ENCODE assay signal across 8 cellular contexts in genomic region chr7:100897111-100897608, GRCh38. TPM values are rescaled to one million over a fixed set of nuclear protein-coding genes. Genes with fewer than 3 reads are reported as not detected.
DNase-seq lines count a peak whose midpoint lies in the region; ATAC-seq and TF ChIP-seq lines count a peak whose summit lies in the region.

No MANE protein-coding gene starts in this region.

- no peak for DNase-seq in GM12864 (ENCODE audit: low read depth)
- DNase-seq in OCI-M1 (lab: John Stamatoyannopoulos, UW) = peak; percentile 57
- no peak for DNase-seq in activated naive CD8-positive, alpha-beta T cell treated with anti-CD3 and anti-CD28 coated beads for 36 hours
- no peak for DNase-seq in right atrium auricular region (ENCODE audit: low spot score)
- DNase-seq in retina = peak; percentile 87
- no peak for DNase-seq in NCI-H1105 treated with DMSO at 0.1 percent for 48 hours (lab: John Stamatoyannopoulos, UW)
- DNase-seq in SHP77 (lab: John Stamatoyannopoulos, UW) = no peak

- no peak overlapping the region for H3K27ac Mint-ChIP-seq in activated naive CD8-positive, alpha-beta T cell treated with anti-CD3 and anti-CD28 coated beads for 36 hours

- H3K36me3 ChIP-seq in right atrium auricular region = no peaks in the 10 kb centered on the region

- peaks cover 6% of the 10 kb centered on the region for H3K4me1 Mint-ChIP-seq in activated naive CD8-positive, alpha-beta T cell treated with anti-CD3 and anti-CD28 coated beads for 36 hours

- peaks cover 0 to 26% of the 10 kb centered on the region in 2 donors for H3K27me3 ChIP-seq in right atrium auricular region

- H3K27me3 Mint-ChIP-seq in activated naive CD8-positive, alpha-beta T cell treated with anti-CD3 and anti-CD28 coated beads for 36 hours = peaks cover 48% of the 10 kb centered on the region

- peak overlapping the region; percentile 37 for H3K4me3 Mint-ChIP-seq in activated naive CD8-positive, alpha-beta T cell treated with anti-CD3 and anti-CD28 coated beads for 36 hours

- no peak overlapping the region for H3K27ac ChIP-seq in right atrium auricular region

- H3K4me1 ChIP-seq in right atrium auricular region = peaks cover 0 to 24% of the 10 kb centered on the region in 2 donors

- no peaks in the 10 kb centered on the region for H3K9me3 ChIP-seq in right atrium auricular region

- TF ChIP-seq CTCF in GM12864 (IDR thresholded peaks at IDR 0.05; ENCODE audit: low read depth, low read length, missing control alignments) = peak; percentile 76
- peak; percentile 68 to 79 for TF ChIP-seq CTCF in right atrium auricular region (IDR thresholded peaks at IDR 0.05)

- no peak for ATAC-seq in HG03457 (IDR thresholded peaks at IDR 0.05; ENCODE audit: unreplicated experiment)

- H3K9me3 Mint-ChIP-seq in activated naive CD8-positive, alpha-beta T cell treated with anti-CD3 and anti-CD28 coated beads for 36 hours = no peaks in the 10 kb centered on the region

- no peaks in the 10 kb centered on the region for H3K36me3 Mint-ChIP-seq in activated naive CD8-positive, alpha-beta T cell treated with anti-CD3 and anti-CD28 coated beads for 36 hours

- no peak overlapping the region for H3K4me3 ChIP-seq in GM12864 (ENCODE audit: low read depth, low read length)
- peak overlapping the region in 1 of 2 donors; percentile 56 for H3K4me3 ChIP-seq in right atrium auricular region

RNA-seq across cellular contexts. Expression of gene ACHE, which starts 1.5 kb away (rescaled TPM):
- total RNA-seq in activated naive CD8-positive, alpha-beta T cell treated with anti-CD3 and anti-CD28 coated beads for 36 hours = under 1 TPM in 1 of 2 experiments, not detected in 1; 0.14 TPM
- 10 to 100 TPM in 1 of 2 donors, 1 to 10 TPM in 1; 5.4 to 33.0 TPM for total RNA-seq in right atrium auricular region

RNA-seq across cellular contexts. Expression of gene UFSP1, which starts 7.6 kb away (rescaled TPM):
- total RNA-seq in activated naive CD8-positive, alpha-beta T cell treated with anti-CD3 and anti-CD28 coated beads for 36 hours = 1 to 10 TPM; 1.7 to 2.3 TPM
- total RNA-seq in right atrium auricular region = 1 to 10 TPM; 3.0 to 3.7 TPM

RNA-seq across cellular contexts. Expression of gene SRRT, which starts 22.3 kb away (rescaled TPM):
- total RNA-seq in activated naive CD8-positive, alpha-beta T cell treated with anti-CD3 and anti-CD28 coated beads for 36 hours = 100 to 1,000 TPM; 296 to 297 TPM
- total RNA-seq in right atrium auricular region = 10 to 100 TPM; 33.4 to 49.6 TPM

RNA-seq across cellular contexts. Expression of gene TRIP6, which starts 30.0 kb away (rescaled TPM):
- total RNA-seq in activated naive CD8-positive, alpha-beta T cell treated with anti-CD3 and anti-CD28 coated beads for 36 hours = 10 to 100 TPM; 44.2 to 45.1 TPM
- 10 to 100 TPM; 41.6 to 64.4 TPM for total RNA-seq in right atrium auricular region

RNA-seq across cellular contexts. Expression of gene SLC12A9, which starts 44.6 kb away (rescaled TPM):
- 10 to 100 TPM; 13.4 to 14.6 TPM for total RNA-seq in activated naive CD8-positive, alpha-beta T cell treated with anti-CD3 and anti-CD28 coated beads for 36 hours
- total RNA-seq in right atrium auricular region = 1 to 10 TPM; 5.0 to 9.0 TPM

Comparison
In these comparisons a context has a peak if more than half of its experiments do, and no peak if none do; other contexts are left out.
1. DNase-seq: peak in OCI-M1 (single experiment) and retina (single experiment); none in GM12864 (single experiment), activated naive CD8-positive, alpha-beta T cell treated with anti-CD3 and anti-CD28 coated beads for 36 hours (single experiment), right atrium auricular region (single experiment), NCI-H1105 treated with DMSO at 0.1 percent for 48 hours (single experiment) and SHP77 (0 of 2).
2. RNA of gene ACHE, which starts 1.5 kb away (total RNA-seq): 5.4 to 33.0 TPM in right atrium auricular region; 0.14 TPM in activated naive CD8-positive, alpha-beta T cell treated with anti-CD3 and anti-CD28 coated beads for 36 hours; every median in the first group is over 4 times any median in the second.
3. RNA of gene SRRT, which starts 22.3 kb away (total RNA-seq): 296 to 297 TPM in activated naive CD8-positive, alpha-beta T cell treated with anti-CD3 and anti-CD28 coated beads for 36 hours; 33.4 to 49.6 TPM in right atrium auricular region; every median in the first group is over 4 times any median in the second.